Comparison of ENCODE assay signal across 8 cellular contexts in the genomic region with DNA sequence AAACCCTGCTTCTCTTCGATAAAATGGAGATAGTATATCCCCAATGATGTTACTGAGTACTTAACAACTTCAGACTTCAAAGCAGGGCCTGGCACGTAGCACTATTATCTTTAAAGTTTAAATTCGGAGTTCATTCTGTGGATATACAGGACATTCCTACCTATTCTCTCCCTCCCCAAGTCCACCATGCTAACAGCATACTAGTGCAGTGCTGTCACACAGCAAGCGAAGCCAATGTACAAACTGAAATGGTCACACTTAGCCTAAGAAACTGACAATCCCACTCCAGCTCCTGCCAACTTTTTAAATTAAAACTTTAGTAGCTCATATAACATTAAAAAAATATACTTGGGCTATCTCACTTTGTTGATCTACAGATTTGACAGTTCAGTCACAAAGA. TPM values are rescaled to one million over a fixed set of nuclear protein-coding genes. Genes with fewer than 3 reads are reported as not detected.
A peak's percentile ranks its signal among the peaks of the same experiment; 100 is the strongest.
DNase-seq lines count a peak whose midpoint lies in the region; FAIRE-seq and TF ChIP-seq lines count a peak whose summit lies in the region.

No MANE protein-coding gene starts in this region.

- peaks cover 0 to 9% of the 10 kb centered on the region in 2 donors for H3K4me1 ChIP-seq in small intestine (ENCODE audit: control insufficient read depth in 2 of 2, insufficient read depth in 1 of 2, low read depth in 1 of 2, low read length in 1 of 2)

- no peaks in the 10 kb centered on the region for H3K27me3 ChIP-seq in small intestine (ENCODE audit: control insufficient read depth in 2 of 2, insufficient read depth in 2 of 2, low read length in 2 of 2)

- H3K4me3 ChIP-seq in GM12865 (ENCODE audit: low read depth, low read length) (peak overlapping the region; percentile 83), fibroblast of the aortic adventitia (ENCODE audit: low read depth, low read length) (peak overlapping the region; percentile 87), small intestine (ENCODE audit: low read depth in 1 of 2, low read length in 2 of 2) (peak overlapping the region in 1 of 2 donors; percentile 100)

- TF ChIP-seq CTCF in GM12865 (IDR thresholded peaks at IDR 0.05; ENCODE audit: insufficient read depth, low read depth, low read length, missing control alignments), result no peak
- TF ChIP-seq CTCF in fibroblast of the aortic adventitia (IDR thresholded peaks at IDR 0.05; ENCODE audit: insufficient read depth, low read length), result no peak

- DNase-seq in GM12865 (ENCODE audit: low read depth), result no peak
- peak; percentile 35 for DNase-seq in RKO (ENCODE audit: low spot score)
- no peak for DNase-seq in fibroblast of the aortic adventitia (ENCODE audit: low read depth)
- DNase-seq in small intestine, result peak; percentile 1
- no peak for DNase-seq in NCI-H524 treated with DMSO at 0.1 percent for 48 hours (lab: John Stamatoyannopoulos, UW)
- no peak for DNase-seq in OCI-M1 (lab: John Stamatoyannopoulos, UW)
- no peak for DNase-seq in amygdala (lab: John Stamatoyannopoulos, UW)
- DNase-seq in activated gamma-delta T cell treated with Interleukin-2 at 50 U/mL for 16 hours, result no peak

- H3K27ac ChIP-seq in small intestine (ENCODE audit: low read depth in 1 of 2, low read length in 1 of 2), result peak overlapping the region; percentile 62 to 100

- H3K36me3 ChIP-seq in small intestine (ENCODE audit: control insufficient read depth in 2 of 2, insufficient read depth in 2 of 2, low read length in 2 of 2), result no peaks in the 10 kb centered on the region

- FAIRE-seq in small intestine (lab: Jason Lieb, UNC), result no peak

- H3K9me3 ChIP-seq in small intestine (ENCODE audit: control insufficient read depth, low read depth), result no peaks in the 10 kb centered on the region

- WGBS in small intestine, 3 donors, result 66 to 74% (median 69%) methylated on average over 4 of the region's 4 CpGs

RNA-seq across cellular contexts. Expression of a gene that starts 1.2 kb away (rescaled TPM):
- 36.8 and 49.1 TPM in 2 replicates for total RNA-seq in fibroblast of the aortic adventitia (ENCODE audit: low replicate concordance)
- 10 to 100 TPM in 1 of 3 donors, 1 to 10 TPM in 2; 8.6 to 11.2 (median 8.7) TPM for polyA plus RNA-seq in small intestine

RNA-seq across cellular contexts. Expression of a gene that starts 2.5 kb away (rescaled TPM):
- 42.3 and 385 TPM in 2 replicates for total RNA-seq in fibroblast of the aortic adventitia (ENCODE audit: low replicate concordance)
- 100 to 1,000 TPM; 167 to 627 (median 189) TPM for polyA plus RNA-seq in small intestine

RNA-seq across cellular contexts. Expression of a gene that starts 53.4 kb away (rescaled TPM):
- total RNA-seq in fibroblast of the aortic adventitia (ENCODE audit: low replicate concordance), result 11.5 and 69.9 TPM in 2 replicates
- 10 to 100 TPM; 48.9 to 96.6 (median 66.7) TPM for polyA plus RNA-seq in small intestine

Comparison
In these comparisons a context has a peak if more than half of its experiments do, and no peak if none do; other contexts are left out.
1. DNase-seq: peak in RKO (single experiment) and small intestine (single experiment); none in GM12865 (single experiment), fibroblast of the aortic adventitia (single experiment), NCI-H524 treated with DMSO at 0.1 percent for 48 hours (single experiment), OCI-M1 (single experiment), amygdala (0 of 56) and activated gamma-delta T cell treated with Interleukin-2 at 50 U/mL for 16 hours (single experiment).